12 cellular contexts compared by ENCODE assay signal in genomic region chr11:65609711-65610110, GRCh38. TPM values are rescaled to one million over a fixed set of nuclear protein-coding genes. Genes with fewer than 3 reads are reported as not detected.
DNase-seq lines count a peak whose midpoint lies in the region; ATAC-seq, FAIRE-seq and TF ChIP-seq lines count a peak whose summit lies in the region.
"Had no signal": no experiment of that assay in that cellular context is flagged by ENCODE, and none has a peak within 500 bp of the region (broad histone marks: within the 10 kb centered on the region; RNA-seq: fewer than 3 reads in every experiment).

No MANE protein-coding gene starts in this region.

- H3K4me3 ChIP-seq in heart left ventricle: peak overlapping the region in 4 of 12 donors; percentile 91 to 97 (median 96)
- no peak overlapping the region for H3K4me3 ChIP-seq in naive thymus-derived CD4-positive, alpha-beta T cell (ENCODE audit: low read length)

- H3K27me3 ChIP-seq in heart left ventricle: no peaks in the 10 kb centered on the region
- H3K27me3 ChIP-seq in naive thymus-derived CD4-positive, alpha-beta T cell (ENCODE audit: control insufficient read depth in 2 of 2, insufficient read depth in 2 of 2, low read length in 2 of 2): no peaks in the 10 kb centered on the region

- FAIRE-seq in urothelium cell line (lab: Jason Lieb, UNC): peak; percentile 23
- FAIRE-seq: endometrium had no signal

- H3K4me1 Mint-ChIP-seq in activated naive CD8-positive, alpha-beta T cell treated with anti-CD3 and anti-CD28 coated beads, Interleukin-2, amount 50 U/mL, for 24 hours: peaks cover 37% of the 10 kb centered on the region
- H3K4me1 Mint-ChIP-seq in naive thymus-derived CD4-positive, alpha-beta T cell: peaks cover 31 to 47% (median 39%) of the 10 kb centered on the region in 7 donors

- intact Hi-C loops in heart left ventricle (cut with DNase I) (loop anchor here in 5 of 10 donors (5.0 to 10.0 kb wide), 4 partner anchors 32 to 165 kb away; partner anchors contain the start of genes EHBP1L1 (in 3 of the 5), FAM89B (in 1 of the 5), KAT5 (in 1 of the 5) and ZNRD2 (in 1 of the 5)), Right ventricle myocardium superior (cut with DNase I) (loop anchor here (5.0 kb wide), 1 partner anchor 37 kb away; the partner anchor contains the start of genes FAM89B and ZNRD2), posterior cingulate gyrus (cut with DNase I) (no loop called here)
- intact Hi-C loops in naive thymus-derived CD4-positive, alpha-beta T cell (cut with micrococcal nuclease): no loop called here

- DNase-seq in heart left ventricle (no peak), Right ventricle myocardium superior (no peak), urothelium cell line (ENCODE audit: low spot score) (no peak), erythroblast (lab: John Stamatoyannopoulos, UW) (no peak), posterior cingulate gyrus (no peak), CD1c-positive myeloid dendritic cell (ENCODE audit: extremely low spot score) (no peak)
- DNase-seq in activated naive CD8-positive, alpha-beta T cell treated with anti-CD3 and anti-CD28 coated beads, Interleukin-2, amount 50 U/mL, for 24 hours: no peak
- no peak for DNase-seq in naive thymus-derived CD4-positive, alpha-beta T cell
- DNase-seq: NCI-H187 treated with DMSO at 0.1 percent for 48 hours, right cardiac atrium had no signal

- H3K27ac ChIP-seq in heart left ventricle: peak overlapping the region in 11 of 12 donors; percentile 93 to 99 (median 97)
- H3K27ac ChIP-seq in naive thymus-derived CD4-positive, alpha-beta T cell (ENCODE audit: low read depth, low read length): peak overlapping the region; percentile 98
- H3K27ac ChIP-seq: KMS-11 had no signal

- H3K4me1 ChIP-seq in heart left ventricle: peaks cover 4 to 90% (median 56%) of the 10 kb centered on the region in 12 donors
- peaks cover 31 to 42% of the 10 kb centered on the region in 2 donors for H3K4me1 ChIP-seq in naive thymus-derived CD4-positive, alpha-beta T cell (ENCODE audit: control insufficient read depth in 2 of 2, insufficient read depth in 2 of 2, low read length in 2 of 2)

- peaks cover 0 to 76% (median 52%) of the 10 kb centered on the region in 9 donors for H3K36me3 ChIP-seq in heart left ventricle
- H3K36me3 ChIP-seq in naive thymus-derived CD4-positive, alpha-beta T cell (ENCODE audit: control insufficient read depth in 2 of 3, insufficient read depth in 3 of 3, low read length in 3 of 3): peaks cover 0 to 67% (median 6%) of the 10 kb centered on the region in 3 experiments

- 70 to 81% (median 74%) methylated on average over 4 to 5 of the region's 5 CpGs for WGBS in heart left ventricle, 4 donors

- POLR2A ChIA-PET in naive thymus-derived CD4-positive, alpha-beta T cell (lab: Charles Lee): interaction anchor here (1.3 to 1.6 kb wide), 2 partner anchors 20 to 53 kb away, joined by 3 to 6 read pairs; partner anchors contain the start of gene RELA

- TF ChIP-seq CTCF in heart left ventricle (IDR thresholded peaks at IDR 0.05): no peak

- H3K27ac Mint-ChIP-seq in activated naive CD8-positive, alpha-beta T cell treated with anti-CD3 and anti-CD28 coated beads, Interleukin-2, amount 50 U/mL, for 24 hours: peak overlapping the region; percentile 41
- peak overlapping the region; percentile 19 to 96 (median 88) for H3K27ac Mint-ChIP-seq in naive thymus-derived CD4-positive, alpha-beta T cell

- TF ChIP-seq POLR2A in heart left ventricle (IDR thresholded peaks at IDR 0.05) (no peak), erythroblast (IDR thresholded peaks at IDR 0.05; ENCODE audit: low read length) (no peak)

- ATAC-seq in heart left ventricle: no peak
- ATAC-seq in Right ventricle myocardium superior (ENCODE audit: poor library complexity): no peak
- ATAC-seq in activated naive CD8-positive, alpha-beta T cell treated with anti-CD3 and anti-CD28 coated beads, Interleukin-2, amount 50 U/mL, for 24 hours: no peak
- ATAC-seq in naive thymus-derived CD4-positive, alpha-beta T cell: no peak
- ATAC-seq: right cardiac atrium had no signal

- CTCF ChIA-PET in naive thymus-derived CD4-positive, alpha-beta T cell (lab: Charles Lee): interaction anchor here (0.6 to 1.6 kb wide), 3 partner anchors 16 to 57 kb away, joined by 3 to 4 read pairs (median 3); no protein-coding TSS in a partner anchor

- H3K36me3 Mint-ChIP-seq in activated naive CD8-positive, alpha-beta T cell treated with anti-CD3 and anti-CD28 coated beads, Interleukin-2, amount 50 U/mL, for 24 hours (ENCODE audit: low read depth): peaks cover 21% of the 10 kb centered on the region
- H3K36me3 Mint-ChIP-seq in naive thymus-derived CD4-positive, alpha-beta T cell: peaks cover 0 to 14% (median 3%) of the 10 kb centered on the region in 5 donors

- H3K27me3 Mint-ChIP-seq in activated naive CD8-positive, alpha-beta T cell treated with anti-CD3 and anti-CD28 coated beads, Interleukin-2, amount 50 U/mL, for 24 hours: no peaks in the 10 kb centered on the region
- H3K27me3 Mint-ChIP-seq in naive thymus-derived CD4-positive, alpha-beta T cell: no peaks in the 10 kb centered on the region

- H3K4me3 Mint-ChIP-seq in activated naive CD8-positive, alpha-beta T cell treated with anti-CD3 and anti-CD28 coated beads, Interleukin-2, amount 50 U/mL, for 24 hours: no peak overlapping the region
- peak overlapping the region in 6 of 10 donors; percentile 30 to 99 (median 44) for H3K4me3 Mint-ChIP-seq in naive thymus-derived CD4-positive, alpha-beta T cell

- no peaks in the 10 kb centered on the region for H3K9me3 ChIP-seq in heart left ventricle
- H3K9me3 ChIP-seq in naive thymus-derived CD4-positive, alpha-beta T cell (ENCODE audit: control insufficient read depth in 2 of 3, low read length in 3 of 3): no peaks in the 10 kb centered on the region

- no peaks in the 10 kb centered on the region for H3K9me3 Mint-ChIP-seq in activated naive CD8-positive, alpha-beta T cell treated with anti-CD3 and anti-CD28 coated beads, Interleukin-2, amount 50 U/mL, for 24 hours
- H3K9me3 Mint-ChIP-seq in naive thymus-derived CD4-positive, alpha-beta T cell: peaks cover 0 to 2% (median 0%) of the 10 kb centered on the region in 11 donors

RNA-seq across cellular contexts. Expression of gene MAP3K11, which starts 4.3 kb away (rescaled TPM):
- total RNA-seq in heart left ventricle: 10 to 100 TPM; 26.2 to 68.6 (median 31.4) TPM
- 10 to 100 TPM; 29.4 to 39.3 TPM for polyA plus RNA-seq in heart left ventricle
- total RNA-seq in Right ventricle myocardium superior: 38.5 TPM
- total RNA-seq in naive thymus-derived CD4-positive, alpha-beta T cell: 10 to 100 TPM; 63.3 to 91.1 (median 88.2) TPM
- 10 to 100 TPM; 12.1 to 21.6 TPM for polyA plus RNA-seq in naive thymus-derived CD4-positive, alpha-beta T cell

RNA-seq across cellular contexts. Expression of gene PCNX3, which starts 5.9 kb away (rescaled TPM):
- total RNA-seq in heart left ventricle: 10 to 100 TPM in 8 of 9 donors, 1 to 10 TPM in 1; 9.5 to 23.4 (median 15.4) TPM
- polyA plus RNA-seq in heart left ventricle: 10 to 100 TPM in 1 of 2 donors, 1 to 10 TPM in 1; 7.1 to 14.0 TPM
- 9.3 TPM for total RNA-seq in Right ventricle myocardium superior
- total RNA-seq in naive thymus-derived CD4-positive, alpha-beta T cell: 10 to 100 TPM; 50.4 to 64.9 (median 56.6) TPM
- polyA plus RNA-seq in naive thymus-derived CD4-positive, alpha-beta T cell: 1 to 10 TPM; 2.2 to 7.9 TPM

RNA-seq across cellular contexts. Expression of gene KCNK7, which starts 14.1 kb away (rescaled TPM):
- total RNA-seq in heart left ventricle: under 1 TPM in 7 of 9 donors, not detected in 2; 0.18 to 0.75 (median 0.41) TPM
- 1 to 10 TPM in 1 of 2 donors, under 1 TPM in 1; 0.42 to 1.6 TPM for polyA plus RNA-seq in heart left ventricle
- 0.81 TPM for total RNA-seq in Right ventricle myocardium superior
- total RNA-seq in naive thymus-derived CD4-positive, alpha-beta T cell: 1 to 10 TPM; 2.1 to 9.2 (median 4.8) TPM
- under 1 TPM in 1 of 2 donors, not detected in 1; 0.25 TPM for polyA plus RNA-seq in naive thymus-derived CD4-positive, alpha-beta T cell

RNA-seq across cellular contexts. Expression of gene SIPA1, which starts 28.2 kb away (rescaled TPM):
- total RNA-seq in heart left ventricle (10 to 100 TPM; 17.0 to 63.3 (median 21.6) TPM), Right ventricle myocardium superior (22.5 TPM)
- 10 to 100 TPM; 26.5 to 35.5 TPM for polyA plus RNA-seq in heart left ventricle
- 100 to 1,000 TPM; 145 to 249 (median 198) TPM for total RNA-seq in naive thymus-derived CD4-positive, alpha-beta T cell
- polyA plus RNA-seq in naive thymus-derived CD4-positive, alpha-beta T cell: 100 to 1,000 TPM in 1 of 2 donors, 10 to 100 TPM in 1; 90.3 to 184 TPM

RNA-seq across cellular contexts. Expression of gene EHBP1L1, which starts 33.9 kb away (rescaled TPM):
- total RNA-seq in heart left ventricle: 100 to 1,000 TPM in 3 of 9 donors, 10 to 100 TPM in 6; 37.4 to 144 (median 80.9) TPM
- polyA plus RNA-seq in heart left ventricle: 10 to 100 TPM; 52.3 to 71.4 TPM
- 44.9 TPM for total RNA-seq in Right ventricle myocardium superior
- total RNA-seq in naive thymus-derived CD4-positive, alpha-beta T cell: 100 to 1,000 TPM; 108 to 207 (median 128) TPM
- 10 to 100 TPM; 12.3 to 14.2 TPM for polyA plus RNA-seq in naive thymus-derived CD4-positive, alpha-beta T cell
